Comparison of ENCODE assay signal across 27 cellular contexts in the genomic region with DNA sequence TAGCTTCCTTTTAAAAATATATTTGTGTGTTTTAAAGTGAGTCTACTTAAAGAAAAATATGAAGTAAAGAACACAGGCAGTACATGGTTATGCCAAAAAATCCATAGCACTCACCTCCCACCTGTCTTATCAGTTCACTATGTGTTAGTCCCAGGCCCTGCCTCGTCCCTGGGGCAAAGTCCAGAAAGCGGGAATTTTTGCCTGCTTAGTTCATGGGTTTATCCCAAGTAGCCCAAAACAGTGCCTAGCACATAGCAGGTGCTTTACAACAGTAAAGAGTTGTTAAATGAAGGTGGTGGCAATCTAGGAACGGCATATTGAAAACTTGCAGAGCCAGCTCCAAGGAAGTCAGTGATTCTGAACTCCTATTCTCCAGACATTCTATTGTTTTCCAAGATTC.
"Had no signal": no experiment of that assay in that cellular context is flagged by ENCODE, and none has a peak within 500 bp of the region (broad histone marks: within the 10 kb centered on the region; RNA-seq: fewer than 3 reads in every experiment).

No MANE protein-coding gene starts in this region.

- H3K4me3 ChIP-seq: coronary artery, esophagus squamous epithelium, gastroesophageal sphincter, lower lobe of right lung, mucosa of descending colon, skin epidermis, transverse colon, uterus had no signal

- H3K9me3 ChIP-seq: esophagus squamous epithelium, gastroesophageal sphincter, lower lobe of right lung, mucosa of descending colon, transverse colon, uterus had no signal

- H3K27ac Mint-ChIP-seq: activated naive CD8-positive, alpha-beta T cell treated with anti-CD3 and anti-CD28 coated beads for 36 hours; activated T-cell treated with anti-CD3 and anti-CD28 coated beads, Interleukin-2, amount 50 U/mL, for 24 hours; activated T-helper 17 cell treated with anti-CD3 and anti-CD28 coated beads, Interleukin-2, amount 50 U/mL, for 72 hours; stimulated activated memory B cell treated with anti-CD40 and anti-IgM and Interleukin-4, amounts not matched to agents 10 μg/mL and 1 μg/mL and 100 μg/mL, for 72 hours had no signal

- H3K4me1 Mint-ChIP-seq: activated naive CD8-positive, alpha-beta T cell treated with anti-CD3 and anti-CD28 coated beads for 36 hours; activated T-helper 17 cell treated with anti-CD3 and anti-CD28 coated beads, Interleukin-2, amount 50 U/mL, for 72 hours; naive B cell; stimulated activated memory B cell treated with anti-CD40 and anti-IgM and Interleukin-4, amounts not matched to agents 10 μg/mL and 1 μg/mL and 100 μg/mL, for 72 hours had no signal

- H3K27me3 Mint-ChIP-seq: activated T-cell treated with anti-CD3 and anti-CD28 coated beads, Interleukin-2, amount 50 U/mL, for 24 hours had no signal

- H3K9me3 Mint-ChIP-seq: activated naive CD8-positive, alpha-beta T cell treated with anti-CD3 and anti-CD28 coated beads for 36 hours; activated T-cell treated with anti-CD3 and anti-CD28 coated beads, Interleukin-2, amount 50 U/mL, for 24 hours had no signal

- H3K4me1 ChIP-seq: lower lobe of right lung, transverse colon, uterus had no signal

- H3K36me3 Mint-ChIP-seq: activated naive CD8-positive, alpha-beta T cell treated with anti-CD3 and anti-CD28 coated beads for 36 hours; naive B cell; stimulated activated memory B cell treated with anti-CD40 and anti-IgM and Interleukin-4, amounts not matched to agents 10 μg/mL and 1 μg/mL and 100 μg/mL, for 72 hours had no signal

- H3K36me3 ChIP-seq: esophagus squamous epithelium, gastroesophageal sphincter, lower lobe of right lung, transverse colon, uterus had no signal

- ATAC-seq: activated T-helper 17 cell treated with anti-CD3 and anti-CD28 coated beads, Interleukin-2, amount 50 U/mL, for 72 hours; gastroesophageal sphincter; left colon; lower lobe of right lung; mucosa of descending colon; right cardiac atrium; stimulated activated memory B cell treated with anti-CD40 and anti-IgM and Interleukin-4, amounts not matched to agents 10 μg/mL and 1 μg/mL and 100 μg/mL, for 72 hours had no signal

- H3K4me3 Mint-ChIP-seq: activated naive CD8-positive, alpha-beta T cell treated with anti-CD3 and anti-CD28 coated beads for 36 hours; activated T-cell treated with anti-CD3 and anti-CD28 coated beads, Interleukin-2, amount 50 U/mL, for 24 hours; activated T-helper 17 cell treated with anti-CD3 and anti-CD28 coated beads, Interleukin-2, amount 50 U/mL, for 72 hours; neural crest cell; stimulated activated memory B cell treated with anti-CD40 and anti-IgM and Interleukin-4, amounts not matched to agents 10 μg/mL and 1 μg/mL and 100 μg/mL, for 72 hours had no signal

- FAIRE-seq: bronchial epithelial cell, keratinocyte, TTC549 had no signal

- DNase-seq: activated CD8-positive, alpha-beta memory T cell treated with anti-CD3 and anti-CD28 coated beads for 24 hours; activated CD8-positive, alpha-beta memory T cell treated with anti-CD3 and anti-CD28 coated beads, Interleukin-2, amount 50 U/mL, for 4 hours; activated naive CD4-positive, alpha-beta T cell; activated naive CD8-positive, alpha-beta T cell treated with anti-CD3 and anti-CD28 coated beads for 36 hours; activated T-cell treated with anti-CD3 and anti-CD28 coated beads, Interleukin-2, amount 50 U/mL, for 24 hours; cerebellar nuclear complex; esophagus squamous epithelium; head of caudate nucleus; left colon; lower lobe of right lung; mesendoderm; mucosa of descending colon; naive B cell; right cardiac atrium; stimulated activated CD4-positive, alpha-beta T cell treated with anti-CD3 and anti-CD28 coated beads, Interleukin-15, amount 100 ng/mL, for 24 hours; T-helper 1 cell; transverse colon; uterus had no signal

- H3K27ac ChIP-seq: coronary artery, esophagus squamous epithelium, gastroesophageal sphincter, lower lobe of right lung, skin epidermis, transverse colon, uterus had no signal

- H3K27me3 ChIP-seq: esophagus squamous epithelium, gastroesophageal sphincter, transverse colon, uterus had no signal
